ENCODE assay signal across 14 cellular contexts in genomic region chr15:85725019-85725418, GRCh38.
DNase-seq lines count a peak whose midpoint lies in the region; ATAC-seq and TF ChIP-seq lines count a peak whose summit lies in the region.
"Had no signal": no experiment of that assay in that cellular context is flagged by ENCODE, and none has a peak within 500 bp of the region (broad histone marks: within the 10 kb centered on the region; RNA-seq: fewer than 3 reads in every experiment).

No MANE protein-coding gene starts in this region.

- in situ Hi-C loops in astrocyte of the spinal cord (cut with HindIII; ENCODE audit: low sequenced_read_pairs), result no loop called here

- H3K14ac ChIP-seq in H9 (ENCODE audit: insufficient read depth, low read length), result no peak overlapping the region

- H3K23me2 ChIP-seq in H9 (ENCODE audit: insufficient read length, low read depth, low read length, poor library complexity, severe bottlenecking), result no peaks in the 10 kb centered on the region

- no peak overlapping the region for H4K5ac ChIP-seq in H9 (ENCODE audit: insufficient read length, low read depth, low read length)

- DNase-seq in H9 (no peak), astrocyte of the spinal cord (ENCODE audit: low read depth, low spot score) (peak; percentile 76), right cardiac atrium (no peak), smooth muscle cell (lab: John Stamatoyannopoulos, UW; ENCODE audit: unreplicated experiment) (no peak), caudate nucleus (lab: John Stamatoyannopoulos, UW) (no peak), NCI-H2029 (lab: John Stamatoyannopoulos, UW) (no peak), posterior cingulate gyrus (no peak)
- DNase-seq: Calu3; head of caudate nucleus; midbrain; NCI-H69; stimulated activated naive CD4-positive, alpha-beta T cell had no signal

- H3K9me3 Mint-ChIP-seq in H9, result no peaks in the 10 kb centered on the region

- H2BK5ac ChIP-seq in H9 (ENCODE audit: insufficient read length, low read length), result no peak overlapping the region

- H3K27ac ChIP-seq in H9 (ENCODE audit: insufficient read length, low read depth, low read length) (no peak overlapping the region), right cardiac atrium (ENCODE audit: low read length) (peak overlapping the region; percentile 83), smooth muscle cell (ENCODE audit: low read depth) (peak overlapping the region; percentile 34), caudate nucleus (ENCODE audit: low read depth, low read length) (no peak overlapping the region)
- H3K27ac ChIP-seq: SK-N-MC had no signal

- no peak overlapping the region for H3K4ac ChIP-seq in H9 (ENCODE audit: low read depth, low read length)

- no peaks in the 10 kb centered on the region for H3K27me3 ChIP-seq in H9 (ENCODE audit: insufficient read depth, low read length)
- H3K27me3 ChIP-seq in right cardiac atrium (ENCODE audit: control insufficient read depth, insufficient read depth), result no peaks in the 10 kb centered on the region
- no peaks in the 10 kb centered on the region for H3K27me3 ChIP-seq in smooth muscle cell (ENCODE audit: low read depth)

- H3T11ph ChIP-seq in H9 (ENCODE audit: low read length), result no peak overlapping the region

- H2BK15ac ChIP-seq in H9 (ENCODE audit: low read depth, low read length), result peak overlapping the region; percentile 40; the same call in 1 of the 2 replicates

- no peak overlapping the region for H3K23ac ChIP-seq in H9 (ENCODE audit: insufficient read length, low read depth, low read length)

- WGBS in H9 (ENCODE audit: extremely low coverage, insufficient read length, low lambda C conversion rate), result no CpG with 5 or more reads among the region's 3 CpGs
- 47% methylated on average over 3 of the region's 3 CpGs for WGBS in right cardiac atrium
- WGBS in smooth muscle cell (ENCODE audit: low lambda C conversion rate), result 47% methylated on average over 3 of the region's 3 CpGs

- H3K4me3 ChIP-seq in astrocyte of the spinal cord (ENCODE audit: low read depth, low read length) (no peak overlapping the region), right cardiac atrium (ENCODE audit: low read length) (peak overlapping the region; percentile 43), smooth muscle cell (no peak overlapping the region)
- H3K4me3 ChIP-seq: SK-N-MC had no signal

- H4K20me1 ChIP-seq in H9 (ENCODE audit: control insufficient read depth, insufficient read depth, insufficient read length), result no peaks in the 10 kb centered on the region
- H4K20me1 ChIP-seq in smooth muscle cell (ENCODE audit: low read depth), result no peaks in the 10 kb centered on the region

- ATAC-seq in right cardiac atrium (peak; percentile 73 to 79), HG03097 (IDR thresholded peaks at IDR 0.05; ENCODE audit: low FRiP score, unreplicated experiment) (no peak)

- no peak overlapping the region for H3K56ac ChIP-seq in H9 (ENCODE audit: insufficient read length, low read depth, low read length)

- no peak overlapping the region for H2BK120ac ChIP-seq in H9 (ENCODE audit: low read depth, low read length, poor library complexity, severe bottlenecking)

- H2AFZ ChIP-seq in H9 (ENCODE audit: low read length) (no peak overlapping the region), smooth muscle cell (ENCODE audit: low read depth) (no peak overlapping the region)

- H3K9ac ChIP-seq in H9 (ENCODE audit: extremely low read depth, insufficient read length, low read length) (no peak overlapping the region), smooth muscle cell (ENCODE audit: low read depth) (no peak overlapping the region)

- no peaks in the 10 kb centered on the region for H3K27me3 Mint-ChIP-seq in H9 (ENCODE audit: low read depth)

- H3K27ac Mint-ChIP-seq in H9, result no peak overlapping the region

- H2AK5ac ChIP-seq in H9 (ENCODE audit: insufficient read length, low read length), result no peak overlapping the region

- no peak overlapping the region for H3K18ac ChIP-seq in H9 (ENCODE audit: insufficient read length, low read depth, low read length)

- no peak overlapping the region for H2BK20ac ChIP-seq in H9 (ENCODE audit: low read depth, low read length, poor library complexity, severe bottlenecking)

- intact Hi-C loops in right cardiac atrium (cut with DNase I), result loop anchor here in 1 of 4 donors (10.0 kb wide), 1 partner anchor 240 kb away; no protein-coding TSS in a partner anchor
- intact Hi-C loops in posterior cingulate gyrus (cut with DNase I), result no loop called here

- peaks cover 9% of the 10 kb centered on the region for H3F3A ChIP-seq in smooth muscle cell (ENCODE audit: low read depth)

- no peaks in the 10 kb centered on the region for H3K79me1 ChIP-seq in H9 (ENCODE audit: insufficient read depth, low read depth, low read length, poor library complexity, severe bottlenecking)

- H3K4me1 ChIP-seq in H9 (ENCODE audit: insufficient read depth, low read length), result no peaks in the 10 kb centered on the region
- H3K4me1 ChIP-seq in right cardiac atrium (ENCODE audit: control insufficient read depth, insufficient read depth, low read length), result peaks cover 2% of the 10 kb centered on the region
- H3K4me1 ChIP-seq in smooth muscle cell (ENCODE audit: low read depth), result peaks cover 3% of the 10 kb centered on the region

- H3K79me2 ChIP-seq in H9 (ENCODE audit: insufficient read depth, low read length), result no peaks in the 10 kb centered on the region
- no peaks in the 10 kb centered on the region for H3K79me2 ChIP-seq in smooth muscle cell (ENCODE audit: low read depth)

- H3K9me3 ChIP-seq in H9 (ENCODE audit: control insufficient read depth, low read depth, low read length), result no peaks in the 10 kb centered on the region
- no peaks in the 10 kb centered on the region for H3K9me3 ChIP-seq in right cardiac atrium (ENCODE audit: control insufficient read depth, low read length)
- no peaks in the 10 kb centered on the region for H3K9me3 ChIP-seq in smooth muscle cell (replicated peaks; ENCODE audit: low read depth)

- no peak overlapping the region for H4K8ac ChIP-seq in H9 (replicated peaks; ENCODE audit: insufficient read length, low read depth, low read length)

- H3K4me1 Mint-ChIP-seq in H9, result no peaks in the 10 kb centered on the region

- H4K91ac ChIP-seq in H9 (ENCODE audit: insufficient read length, low read depth, low read length), result no peak overlapping the region

- H3K4me3 Mint-ChIP-seq in H9, result no peak overlapping the region

- H3K36me3 Mint-ChIP-seq in H9 (ENCODE audit: insufficient read depth in 1 of 3, low read depth in 3 of 3), result peaks cover 0 to 41% (median 25%) of the 10 kb centered on the region in 3 experiments; a peak in 6 of 7 replicates

- H2BK12ac ChIP-seq in H9 (ENCODE audit: insufficient read length, low read depth, low read length), result no peak overlapping the region

- H3K4me2 ChIP-seq in H9 (ENCODE audit: insufficient read depth, insufficient read length, low read length) (no peak overlapping the region), smooth muscle cell (peak overlapping the region; percentile 56)

- TF ChIP-seq CTCF in H9 (conservative IDR thresholded peaks at IDR 0.05) (no peak), astrocyte of the spinal cord (IDR thresholded peaks at IDR 0.05; ENCODE audit: low read depth, low read length) (no peak), smooth muscle cell (IDR thresholded peaks at IDR 0.05; ENCODE audit: borderline replicate concordance, insufficient read depth, poor library complexity, severe bottlenecking) (no peak)

- peaks cover 18% of the 10 kb centered on the region for H3K36me3 ChIP-seq in smooth muscle cell (ENCODE audit: low read depth)

Comparison
In these comparisons a context has a peak if more than half of its experiments do, and no peak if none do; other contexts are left out.
1. H3K27ac ChIP-seq: peak in right cardiac atrium (single experiment) and smooth muscle cell (single experiment); none in H9 (single experiment) and caudate nucleus (single experiment).